Comparison of ENCODE assay signal across 8 cellular contexts in the genomic region with DNA sequence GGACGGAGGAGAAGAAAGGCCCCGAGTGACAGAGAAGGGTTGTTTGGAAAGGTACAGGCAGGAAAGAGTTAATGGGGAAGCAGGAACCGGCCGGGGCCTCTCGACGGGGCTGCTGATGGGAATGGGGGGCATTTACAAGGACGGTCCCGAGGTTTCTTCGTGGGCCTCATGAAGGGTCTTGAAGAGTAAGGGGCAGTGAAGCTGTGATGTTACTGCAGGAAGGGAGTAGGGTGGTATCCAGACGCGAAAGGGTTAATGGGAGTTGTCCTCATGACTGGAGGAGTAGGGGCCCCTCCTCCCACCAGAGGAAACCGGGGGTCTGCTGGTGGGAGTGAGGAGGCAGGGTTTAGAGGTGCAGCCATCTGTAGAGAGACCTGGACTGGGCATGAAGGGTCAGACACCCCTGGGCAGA. TPM values are rescaled to one million over a fixed set of nuclear protein-coding genes. Genes with fewer than 3 reads are reported as not detected.
DNase-seq lines count a peak whose midpoint lies in the region; ATAC-seq and TF ChIP-seq lines count a peak whose summit lies in the region.

No MANE protein-coding gene starts in this region.

- no peaks in the 10 kb centered on the region for H3K9me3 Mint-ChIP-seq in HFFc6
- H3K9me3 Mint-ChIP-seq in activated T-helper 17 cell treated with anti-CD3 and anti-CD28 coated beads, Interleukin-2, amount 50 U/mL, for 72 hours = no peaks in the 10 kb centered on the region

- ATAC-seq in activated T-helper 17 cell treated with anti-CD3 and anti-CD28 coated beads, Interleukin-2, amount 50 U/mL, for 72 hours (replicated peaks) = no peak
- ATAC-seq in GM19455 (IDR thresholded peaks at IDR 0.05; ENCODE audit: unreplicated experiment) = no peak

- H3K27ac Mint-ChIP-seq in HFFc6 = peak overlapping the region; percentile 84
- peak overlapping the region; percentile 93 for H3K27ac Mint-ChIP-seq in activated T-helper 17 cell treated with anti-CD3 and anti-CD28 coated beads, Interleukin-2, amount 50 U/mL, for 72 hours

- peaks cover 32% of the 10 kb centered on the region for H3K27me3 Mint-ChIP-seq in HFFc6 (ENCODE audit: insufficient read depth)
- no peaks in the 10 kb centered on the region for H3K27me3 Mint-ChIP-seq in activated T-helper 17 cell treated with anti-CD3 and anti-CD28 coated beads, Interleukin-2, amount 50 U/mL, for 72 hours

- no peaks in the 10 kb centered on the region for H3K27me3 ChIP-seq in spleen (replicated peaks in 1 of 7)

- peaks cover 0 to 38% (median 17%) of the 10 kb centered on the region in 6 donors for H3K36me3 ChIP-seq in spleen

- H3K4me1 ChIP-seq in spleen = peaks cover 14 to 54% (median 31%) of the 10 kb centered on the region in 6 donors

- intact Hi-C loops in spleen (cut with DNase I; ENCODE audit: low total_unique reads) = no loop called here
- intact Hi-C loops in posterior cingulate gyrus (cut with DNase I) = loop anchor here (2.0 kb wide), 2 partner anchors 55 to 65 kb away; a partner anchor contains a TSS

- DNase-seq in HFFc6 (no peak), spleen (no peak), posterior cingulate gyrus (no peak), HuH-7.5 (ENCODE audit: low spot score) (no peak), HUDEP-2 (lab: John Stamatoyannopoulos, UW; ENCODE audit: unreplicated experiment in 76 of 76) (no peak)

- 1 to 2% (median 1%) methylated on average over 12 of the region's 12 CpGs for WGBS in spleen, 5 donors

- H3K27ac ChIP-seq in spleen = peak overlapping the region; percentile 71 to 90 (median 82)

- H3K4me1 Mint-ChIP-seq in HFFc6 (ENCODE audit: low read depth) = peaks cover 47% of the 10 kb centered on the region
- peaks cover 20% of the 10 kb centered on the region for H3K4me1 Mint-ChIP-seq in activated T-helper 17 cell treated with anti-CD3 and anti-CD28 coated beads, Interleukin-2, amount 50 U/mL, for 72 hours

- peaks cover 9% of the 10 kb centered on the region; the same call in 1 of the 2 replicates for H3K36me3 Mint-ChIP-seq in HFFc6 (ENCODE audit: low read depth)
- H3K36me3 Mint-ChIP-seq in activated T-helper 17 cell treated with anti-CD3 and anti-CD28 coated beads, Interleukin-2, amount 50 U/mL, for 72 hours (ENCODE audit: low read depth) = peaks cover 18% of the 10 kb centered on the region

- H3K4me3 Mint-ChIP-seq in HFFc6 = peak overlapping the region; percentile 90
- H3K4me3 Mint-ChIP-seq in activated T-helper 17 cell treated with anti-CD3 and anti-CD28 coated beads, Interleukin-2, amount 50 U/mL, for 72 hours = peak overlapping the region; percentile 96

- no peaks in the 10 kb centered on the region for H3K9me3 ChIP-seq in spleen

- no peak for TF ChIP-seq POLR2A in spleen (IDR thresholded peaks at IDR 0.05)

- H3K4me3 ChIP-seq in iPS-11a (ENCODE audit: low read depth, low read length) (peak overlapping the region; percentile 53), spleen (peak overlapping the region; percentile 78 to 98 (median 89))

- TF ChIP-seq CTCF in HFFc6 (IDR thresholded peaks at IDR 0.05) = no peak
- no peak for TF ChIP-seq CTCF in spleen (IDR thresholded peaks at IDR 0.05 in 8 of 11, conservative IDR thresholded peaks at IDR 0.05 in 3 of 11)

RNA-seq across cellular contexts. Expression of a gene that starts 0.5 kb away (rescaled TPM):
- 10 to 100 TPM; 26.6 to 35.6 (median 29.6) TPM for total RNA-seq in HFFc6 (2021; fragmentation: NEBNext Ultra II Directional; extraction: Animal tissue kit (Norgen Biotek cat#: 25700))
- 10 to 100 TPM; 10.0 to 15.2 TPM for total RNA-seq in activated T-helper 17 cell treated with anti-CD3 and anti-CD28 coated beads, Interleukin-2, amount 50 U/mL, for 72 hours
- 10 to 100 TPM; 22.9 to 41.5 (median 26.1) TPM for total RNA-seq in spleen
- polyA plus RNA-seq in spleen = 10 to 100 TPM in 1 of 3 donors, 1 to 10 TPM in 2; 8.7 to 16.9 (median 9.5) TPM

RNA-seq across cellular contexts. Expression of a gene that starts 34.3 kb away (rescaled TPM):
- total RNA-seq in HFFc6 (2021; fragmentation: NEBNext Ultra II Directional; extraction: Animal tissue kit (Norgen Biotek cat#: 25700)) = 10 to 100 TPM in 4 of 6 experiments, 1 to 10 TPM in 2; 4.3 to 14.1 (median 11.4) TPM
- 1 to 10 TPM in 1 of 2 donors, under 1 TPM in 1; 0.84 to 6.9 TPM for total RNA-seq in activated T-helper 17 cell treated with anti-CD3 and anti-CD28 coated beads, Interleukin-2, amount 50 U/mL, for 72 hours
- total RNA-seq in spleen = 1 to 10 TPM; 1.2 to 7.5 (median 4.1) TPM
- 1 to 10 TPM; 1.1 to 1.9 (median 1.1) TPM for polyA plus RNA-seq in spleen

RNA-seq across cellular contexts. Expression of a gene that starts 39.7 kb away (rescaled TPM):
- total RNA-seq in HFFc6 (2021; fragmentation: NEBNext Ultra II Directional; extraction: Animal tissue kit (Norgen Biotek cat#: 25700)) = 100 to 1,000 TPM; 272 to 319 (median 288) TPM
- total RNA-seq in activated T-helper 17 cell treated with anti-CD3 and anti-CD28 coated beads, Interleukin-2, amount 50 U/mL, for 72 hours = 10 to 100 TPM in 1 of 2 donors, 1 to 10 TPM in 1; 5.3 to 22.2 TPM
- 10 to 100 TPM; 22.7 to 52.3 (median 41.1) TPM for total RNA-seq in spleen
- polyA plus RNA-seq in spleen = 10 to 100 TPM in 1 of 3 donors, 1 to 10 TPM in 2; 5.5 to 16.6 (median 8.1) TPM

RNA-seq across cellular contexts. Expression of a gene that starts 54.8 kb away (rescaled TPM):
- 10 to 100 TPM; 66.4 to 78.5 (median 68.7) TPM for total RNA-seq in HFFc6 (2021; fragmentation: NEBNext Ultra II Directional; extraction: Animal tissue kit (Norgen Biotek cat#: 25700))
- 10 to 100 TPM; 73.6 to 89.2 TPM for total RNA-seq in activated T-helper 17 cell treated with anti-CD3 and anti-CD28 coated beads, Interleukin-2, amount 50 U/mL, for 72 hours
- 100 to 1,000 TPM in 4 of 7 donors, 10 to 100 TPM in 3; 54.1 to 136 (median 112) TPM for total RNA-seq in spleen
- polyA plus RNA-seq in spleen = 100 to 1,000 TPM in 1 of 3 donors, 10 to 100 TPM in 2; 30.0 to 105 (median 40.9) TPM

Comparison
In these comparisons a context has a peak if more than half of its experiments do, and no peak if none do; other contexts are left out.
1. RNA of a gene that starts 39.7 kb away (total RNA-seq): 272 to 319 TPM in HFFc6; 22.7 to 52.3 TPM in spleen and 5.3 to 22.2 TPM in activated T-helper 17 cell treated with anti-CD3 and anti-CD28 coated beads, Interleukin-2, amount 50 U/mL, for 72 hours; every median in the first group is over 4 times any median in the second.